Comparison of ENCODE assay signal across 21 cellular contexts in the genomic region with DNA sequence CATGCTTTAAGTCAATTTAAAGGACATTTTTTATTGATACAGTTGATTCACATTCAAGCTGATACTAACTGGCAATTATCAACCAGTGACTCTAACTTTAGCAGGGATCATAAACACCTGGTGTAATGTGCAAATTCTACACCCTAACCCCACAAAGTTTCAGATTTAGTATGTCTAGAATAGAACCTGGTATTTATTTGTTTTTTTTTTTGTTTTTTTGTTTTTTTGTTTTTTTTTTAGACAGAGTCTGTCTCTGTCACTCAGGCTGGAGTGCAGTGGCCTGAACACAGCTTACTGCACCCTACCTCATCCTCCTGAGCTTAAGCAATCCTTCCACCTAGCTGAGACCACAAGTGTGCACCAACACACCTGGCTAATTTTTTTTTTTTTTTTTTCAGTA.
DNase-seq lines count a peak whose midpoint lies in the region; ATAC-seq, FAIRE-seq and TF ChIP-seq lines count a peak whose summit lies in the region.
"Had no signal": no experiment of that assay in that cellular context is flagged by ENCODE, and none has a peak within 500 bp of the region (broad histone marks: within the 10 kb centered on the region; RNA-seq: fewer than 3 reads in every experiment).

No MANE protein-coding gene starts in this region.

- no peak for TF ChIP-seq CTCF in uterus (IDR thresholded peaks at IDR 0.05)

- H3K4me1 Mint-ChIP-seq in activated CD4-positive, alpha-beta T cell treated with anti-CD3 and anti-CD28 coated beads, Interleukin-2, amount 10 ng/mL, durations not matched to agents 7 days and 5 days: no peaks in the 10 kb centered on the region

- no peaks in the 10 kb centered on the region for H3K36me3 Mint-ChIP-seq in activated CD4-positive, alpha-beta T cell treated with anti-CD3 and anti-CD28 coated beads, Interleukin-2, amount 10 ng/mL, durations not matched to agents 7 days and 5 days (ENCODE audit: low read depth)
- H3K36me3 Mint-ChIP-seq: brain had no signal

- POLR2A ChIA-PET in activated CD4-positive, alpha-beta T cell treated with anti-CD3 and anti-CD28 coated beads, Interleukin-2, amount 10 ng/mL, durations not matched to agents 7 days and 5 days (lab: Charles Lee): interaction anchor here (0.7 kb wide), 1 partner anchor 431 kb away, joined by 6 read pairs; no protein-coding TSS in a partner anchor

- H3K4me3 ChIP-seq in uterus: no peak overlapping the region
- H3K4me3 ChIP-seq: esophagus squamous epithelium, hepatocyte, stomach had no signal

- no peak overlapping the region for H3K27ac ChIP-seq in uterus
- H3K27ac ChIP-seq: esophagus squamous epithelium, hepatocyte, stomach, WERI-Rb-1 had no signal

- no peak for DNase-seq in activated CD4-positive, alpha-beta T cell treated with anti-CD3 and anti-CD28 coated beads, Interleukin-2, amount 10 ng/mL, durations not matched to agents 7 days and 5 days
- DNase-seq in iPS-NIHi7 (ENCODE audit: extremely low spot score) (no peak), H54 (ENCODE audit: insufficient read length, low spot score) (no peak), uterus (no peak)
- DNase-seq: activated naive CD4-positive, alpha-beta T cell; COR-L47; dermis blood vessel endothelial cell; esophagus squamous epithelium; NCI-H187 treated with DMSO at 0.1 percent for 48 hours; NCI-H774; RPMI8226; stomach; WERI-Rb-1 had no signal

- no peaks in the 10 kb centered on the region for H3K27me3 Mint-ChIP-seq in activated CD4-positive, alpha-beta T cell treated with anti-CD3 and anti-CD28 coated beads, Interleukin-2, amount 10 ng/mL, durations not matched to agents 7 days and 5 days
- H3K27me3 Mint-ChIP-seq: brain had no signal

- no peak overlapping the region for H3K27ac Mint-ChIP-seq in activated CD4-positive, alpha-beta T cell treated with anti-CD3 and anti-CD28 coated beads, Interleukin-2, amount 10 ng/mL, durations not matched to agents 7 days and 5 days
- H3K27ac Mint-ChIP-seq: brain had no signal

- TF ChIP-seq POLR2A in H54 (IDR thresholded peaks at IDR 0.05; ENCODE audit: low read depth, low read length) (no peak), uterus (IDR thresholded peaks at IDR 0.05) (no peak)

- H3K9me3 ChIP-seq in uterus: no peaks in the 10 kb centered on the region
- H3K9me3 ChIP-seq: esophagus squamous epithelium, stomach had no signal

- peak; percentile 82 for ATAC-seq in GM18517 (IDR thresholded peaks at IDR 0.05; ENCODE audit: unreplicated experiment)
- ATAC-seq in GM19455 (IDR thresholded peaks at IDR 0.05; ENCODE audit: unreplicated experiment): peak; percentile 48
- ATAC-seq in HG02763 (IDR thresholded peaks at IDR 0.05; ENCODE audit: unreplicated experiment): peak; percentile 79
- peak; percentile 72 for ATAC-seq in HG03378 (IDR thresholded peaks at IDR 0.05; ENCODE audit: unreplicated experiment)
- ATAC-seq: left lobe of liver had no signal

- no peaks in the 10 kb centered on the region for H3K27me3 ChIP-seq in uterus
- H3K27me3 ChIP-seq: esophagus squamous epithelium, hepatocyte, stomach had no signal

- H3K4me3 Mint-ChIP-seq in activated CD4-positive, alpha-beta T cell treated with anti-CD3 and anti-CD28 coated beads, Interleukin-2, amount 10 ng/mL, durations not matched to agents 7 days and 5 days: no peak overlapping the region
- H3K4me3 Mint-ChIP-seq: brain had no signal

- FAIRE-seq in H54 (lab: Jason Lieb, UNC): no peak
- FAIRE-seq: G401.6 had no signal

- CTCF ChIA-PET in activated CD4-positive, alpha-beta T cell treated with anti-CD3 and anti-CD28 coated beads, Interleukin-2, amount 10 ng/mL, durations not matched to agents 7 days and 5 days (lab: Charles Lee): no interaction called here

- H3K36me3 ChIP-seq in uterus: no peaks in the 10 kb centered on the region
- H3K36me3 ChIP-seq: esophagus squamous epithelium, stomach, WERI-Rb-1 had no signal

- no peaks in the 10 kb centered on the region for H3K4me1 ChIP-seq in uterus
- H3K4me1 ChIP-seq: esophagus squamous epithelium, stomach had no signal

- intact Hi-C loops in uterus (cut with DNase I; ENCODE audit: low total_unique reads): no loop called here

- no peaks in the 10 kb centered on the region for H3K9me3 Mint-ChIP-seq in activated CD4-positive, alpha-beta T cell treated with anti-CD3 and anti-CD28 coated beads, Interleukin-2, amount 10 ng/mL, durations not matched to agents 7 days and 5 days
